1 cellular context compared by ENCODE assay signal in the genomic region with DNA sequence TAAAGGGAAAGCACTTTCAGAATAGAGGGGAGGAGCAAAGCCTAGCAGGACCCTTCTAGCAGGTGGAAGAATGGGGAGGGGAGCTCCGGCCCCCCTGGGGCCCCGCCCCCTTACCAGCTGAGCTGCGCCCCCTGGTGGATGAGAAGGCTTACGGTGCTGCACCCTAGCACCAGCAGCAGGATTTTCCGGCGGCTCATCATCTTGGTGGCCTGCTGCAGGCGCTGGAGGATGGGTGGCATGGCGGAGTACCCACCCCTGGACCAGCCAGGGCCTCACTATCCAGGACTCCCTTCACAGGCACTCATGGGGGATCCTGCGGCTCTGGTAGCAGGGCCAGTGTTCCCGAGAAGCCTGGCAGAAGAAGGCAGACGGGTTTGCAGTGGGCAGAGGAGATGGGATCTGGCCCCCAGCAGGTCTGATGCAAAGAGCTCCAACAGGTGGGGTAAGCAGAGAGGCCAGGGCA.
TF ChIP-seq lines count a peak whose summit lies in the region.

No MANE protein-coding gene starts in this region.

TF ChIP-seq in K562, 482 proteins besides CTCF, POLR2A, EP300 and RAD21 (continued from another document and continues in another):
- TF ChIP-seq, protein P1, sequence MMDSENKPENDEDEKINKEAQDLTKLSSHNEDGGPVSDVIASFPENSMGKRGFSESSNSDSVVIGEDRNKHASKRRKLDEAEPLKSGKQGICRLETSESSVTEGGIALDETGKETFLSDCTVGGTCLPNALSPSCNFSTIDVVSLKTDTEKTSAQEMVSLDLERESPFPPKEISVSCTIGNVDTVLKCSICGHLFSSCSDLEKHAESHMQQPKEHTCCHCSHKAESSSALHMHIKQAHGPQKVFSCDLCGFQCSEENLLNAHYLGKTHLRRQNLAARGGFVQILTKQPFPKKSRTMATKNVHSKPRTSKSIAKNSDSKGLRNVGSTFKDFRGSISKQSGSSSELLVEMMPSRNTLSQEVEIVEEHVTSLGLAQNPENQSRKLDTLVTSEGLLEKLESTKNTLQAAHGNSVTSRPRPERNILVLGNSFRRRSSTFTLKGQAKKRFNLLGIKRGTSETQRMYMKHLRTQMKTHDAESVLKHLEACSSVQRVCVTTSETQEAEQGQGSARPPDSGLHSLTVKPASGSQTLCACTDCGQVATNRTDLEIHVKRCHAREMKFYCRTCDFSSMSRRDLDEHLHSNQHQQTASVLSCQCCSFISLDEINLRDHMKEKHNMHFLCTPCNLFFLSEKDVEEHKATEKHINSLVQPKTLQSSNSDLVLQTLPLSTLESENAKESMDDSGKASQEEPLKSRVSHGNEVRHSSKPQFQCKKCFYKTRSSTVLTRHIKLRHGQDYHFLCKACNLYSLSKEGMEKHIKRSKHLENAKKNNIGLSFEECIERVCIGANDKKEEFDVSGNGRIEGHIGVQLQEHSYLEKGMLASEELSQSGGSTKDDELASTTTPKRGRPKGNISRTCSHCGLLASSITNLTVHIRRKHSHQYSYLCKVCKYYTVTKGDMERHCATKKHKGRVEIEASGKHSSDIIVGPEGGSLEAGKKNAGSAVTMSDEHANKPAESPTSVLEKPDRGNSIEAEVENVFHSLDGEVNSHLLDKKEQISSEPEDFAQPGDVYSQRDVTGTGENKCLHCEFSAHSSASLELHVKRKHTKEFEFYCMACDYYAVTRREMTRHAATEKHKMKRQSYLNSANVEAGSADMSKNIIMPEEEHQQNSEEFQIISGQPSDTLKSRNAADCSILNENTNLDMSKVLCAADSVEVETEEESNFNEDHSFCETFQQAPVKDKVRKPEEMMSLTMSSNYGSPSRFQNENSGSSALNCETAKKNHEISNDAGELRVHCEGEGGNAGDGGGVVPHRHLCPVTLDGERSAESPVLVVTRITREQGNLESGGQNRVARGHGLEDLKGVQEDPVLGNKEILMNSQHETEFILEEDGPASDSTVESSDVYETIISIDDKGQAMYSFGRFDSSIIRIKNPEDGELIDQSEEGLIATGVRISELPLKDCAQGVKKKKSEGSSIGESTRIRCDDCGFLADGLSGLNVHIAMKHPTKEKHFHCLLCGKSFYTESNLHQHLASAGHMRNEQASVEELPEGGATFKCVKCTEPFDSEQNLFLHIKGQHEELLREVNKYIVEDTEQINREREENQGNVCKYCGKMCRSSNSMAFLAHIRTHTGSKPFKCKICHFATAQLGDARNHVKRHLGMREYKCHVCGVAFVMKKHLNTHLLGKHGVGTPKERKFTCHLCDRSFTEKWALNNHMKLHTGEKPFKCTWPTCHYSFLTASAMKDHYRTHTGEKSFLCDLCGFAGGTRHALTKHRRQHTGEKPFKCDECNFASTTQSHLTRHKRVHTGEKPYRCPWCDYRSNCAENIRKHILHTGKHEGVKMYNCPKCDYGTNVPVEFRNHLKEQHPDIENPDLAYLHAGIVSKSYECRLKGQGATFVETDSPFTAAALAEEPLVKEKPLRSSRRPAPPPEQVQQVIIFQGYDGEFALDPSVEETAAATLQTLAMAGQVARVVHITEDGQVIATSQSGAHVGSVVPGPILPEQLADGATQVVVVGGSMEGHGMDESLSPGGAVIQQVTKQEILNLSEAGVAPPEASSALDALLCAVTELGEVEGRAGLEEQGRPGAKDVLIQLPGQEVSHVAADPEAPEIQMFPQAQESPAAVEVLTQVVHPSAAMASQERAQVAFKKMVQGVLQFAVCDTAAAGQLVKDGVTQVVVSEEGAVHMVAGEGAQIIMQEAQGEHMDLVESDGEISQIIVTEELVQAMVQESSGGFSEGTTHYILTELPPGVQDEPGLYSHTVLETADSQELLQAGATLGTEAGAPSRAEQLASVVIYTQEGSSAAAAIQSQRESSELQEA (IDR thresholded peaks at IDR 0.05; ENCODE audit: low read depth) = no peak
- TF ChIP-seq SMAD2 (IDR thresholded peaks at IDR 0.05; ENCODE audit: low read depth, low read length) (no peak), NFIC (IDR thresholded peaks at IDR 0.05) (no peak), OTX1 (CRISPR knock-in tag; IDR thresholded peaks at IDR 0.05) (no peak), SETDB1 (IDR thresholded peaks at IDR 0.05; ENCODE audit: low read length) (no peak), YY1 (IDR thresholded peaks at IDR 0.05; ENCODE audit: borderline replicate concordance in 1 of 3, control insufficient read depth in 1 of 3, extremely low read depth in 1 of 3, insufficient read depth in 3 of 3, insufficient read length in 1 of 3, insufficient replicate concordance in 2 of 3, low read depth in 1 of 3, low read length in 2 of 3) (peak in 1 of 3 experiments; percentile 32), POLR2G (IDR thresholded peaks at IDR 0.05; ENCODE audit: low read depth, low read length) (no peak), NCOA1 (IDR thresholded peaks at IDR 0.05; ENCODE audit: low read depth) (no peak), RBBP5 (IDR thresholded peaks at IDR 0.05; ENCODE audit: borderline replicate concordance, insufficient read depth, low read length, poor library complexity, severe bottlenecking) (peak; percentile 40), TARDBP (IDR thresholded peaks at IDR 0.05) (no peak), JUNB (CRISPR knock-in tag; conservative IDR thresholded peaks at IDR 0.05) (no peak), POLR2AphosphoS5 (IDR thresholded peaks at IDR 0.05; ENCODE audit: control insufficient read depth, insufficient read depth, low read depth, low read length) (no peak), ZNF436 (CRISPR knock-in tag; IDR thresholded peaks at IDR 0.05) (no peak)
- TF ChIP-seq, protein P2, sequence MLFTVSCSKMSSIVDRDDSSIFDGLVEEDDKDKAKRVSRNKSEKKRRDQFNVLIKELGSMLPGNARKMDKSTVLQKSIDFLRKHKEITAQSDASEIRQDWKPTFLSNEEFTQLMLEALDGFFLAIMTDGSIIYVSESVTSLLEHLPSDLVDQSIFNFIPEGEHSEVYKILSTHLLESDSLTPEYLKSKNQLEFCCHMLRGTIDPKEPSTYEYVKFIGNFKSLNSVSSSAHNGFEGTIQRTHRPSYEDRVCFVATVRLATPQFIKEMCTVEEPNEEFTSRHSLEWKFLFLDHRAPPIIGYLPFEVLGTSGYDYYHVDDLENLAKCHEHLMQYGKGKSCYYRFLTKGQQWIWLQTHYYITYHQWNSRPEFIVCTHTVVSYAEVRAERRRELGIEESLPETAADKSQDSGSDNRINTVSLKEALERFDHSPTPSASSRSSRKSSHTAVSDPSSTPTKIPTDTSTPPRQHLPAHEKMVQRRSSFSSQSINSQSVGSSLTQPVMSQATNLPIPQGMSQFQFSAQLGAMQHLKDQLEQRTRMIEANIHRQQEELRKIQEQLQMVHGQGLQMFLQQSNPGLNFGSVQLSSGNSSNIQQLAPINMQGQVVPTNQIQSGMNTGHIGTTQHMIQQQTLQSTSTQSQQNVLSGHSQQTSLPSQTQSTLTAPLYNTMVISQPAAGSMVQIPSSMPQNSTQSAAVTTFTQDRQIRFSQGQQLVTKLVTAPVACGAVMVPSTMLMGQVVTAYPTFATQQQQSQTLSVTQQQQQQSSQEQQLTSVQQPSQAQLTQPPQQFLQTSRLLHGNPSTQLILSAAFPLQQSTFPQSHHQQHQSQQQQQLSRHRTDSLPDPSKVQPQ (CRISPR knock-in tag; IDR thresholded peaks at IDR 0.05; ENCODE audit: borderline replicate concordance) = no peak
- TF ChIP-seq, protein P3, sequence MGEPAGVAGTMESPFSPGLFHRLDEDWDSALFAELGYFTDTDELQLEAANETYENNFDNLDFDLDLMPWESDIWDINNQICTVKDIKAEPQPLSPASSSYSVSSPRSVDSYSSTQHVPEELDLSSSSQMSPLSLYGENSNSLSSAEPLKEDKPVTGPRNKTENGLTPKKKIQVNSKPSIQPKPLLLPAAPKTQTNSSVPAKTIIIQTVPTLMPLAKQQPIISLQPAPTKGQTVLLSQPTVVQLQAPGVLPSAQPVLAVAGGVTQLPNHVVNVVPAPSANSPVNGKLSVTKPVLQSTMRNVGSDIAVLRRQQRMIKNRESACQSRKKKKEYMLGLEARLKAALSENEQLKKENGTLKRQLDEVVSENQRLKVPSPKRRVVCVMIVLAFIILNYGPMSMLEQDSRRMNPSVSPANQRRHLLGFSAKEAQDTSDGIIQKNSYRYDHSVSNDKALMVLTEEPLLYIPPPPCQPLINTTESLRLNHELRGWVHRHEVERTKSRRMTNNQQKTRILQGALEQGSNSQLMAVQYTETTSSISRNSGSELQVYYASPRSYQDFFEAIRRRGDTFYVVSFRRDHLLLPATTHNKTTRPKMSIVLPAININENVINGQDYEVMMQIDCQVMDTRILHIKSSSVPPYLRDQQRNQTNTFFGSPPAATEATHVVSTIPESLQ (CRISPR knock-in tag; IDR thresholded peaks at IDR 0.05) = no peak
- TF ChIP-seq, protein P4, sequence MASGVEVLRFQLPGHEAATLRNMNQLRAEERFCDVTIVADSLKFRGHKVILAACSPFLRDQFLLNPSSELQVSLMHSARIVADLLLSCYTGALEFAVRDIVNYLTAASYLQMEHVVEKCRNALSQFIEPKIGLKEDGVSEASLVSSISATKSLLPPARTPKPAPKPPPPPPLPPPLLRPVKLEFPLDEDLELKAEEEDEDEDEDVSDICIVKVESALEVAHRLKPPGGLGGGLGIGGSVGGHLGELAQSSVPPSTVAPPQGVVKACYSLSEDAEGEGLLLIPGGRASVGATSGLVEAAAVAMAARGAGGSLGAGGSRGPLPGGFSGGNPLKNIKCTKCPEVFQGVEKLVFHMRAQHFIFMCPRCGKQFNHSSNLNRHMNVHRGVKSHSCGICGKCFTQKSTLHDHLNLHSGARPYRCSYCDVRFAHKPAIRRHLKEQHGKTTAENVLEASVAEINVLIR (CRISPR knock-in tag; IDR thresholded peaks at IDR 0.05) = no peak
- TF ChIP-seq, protein P5, sequence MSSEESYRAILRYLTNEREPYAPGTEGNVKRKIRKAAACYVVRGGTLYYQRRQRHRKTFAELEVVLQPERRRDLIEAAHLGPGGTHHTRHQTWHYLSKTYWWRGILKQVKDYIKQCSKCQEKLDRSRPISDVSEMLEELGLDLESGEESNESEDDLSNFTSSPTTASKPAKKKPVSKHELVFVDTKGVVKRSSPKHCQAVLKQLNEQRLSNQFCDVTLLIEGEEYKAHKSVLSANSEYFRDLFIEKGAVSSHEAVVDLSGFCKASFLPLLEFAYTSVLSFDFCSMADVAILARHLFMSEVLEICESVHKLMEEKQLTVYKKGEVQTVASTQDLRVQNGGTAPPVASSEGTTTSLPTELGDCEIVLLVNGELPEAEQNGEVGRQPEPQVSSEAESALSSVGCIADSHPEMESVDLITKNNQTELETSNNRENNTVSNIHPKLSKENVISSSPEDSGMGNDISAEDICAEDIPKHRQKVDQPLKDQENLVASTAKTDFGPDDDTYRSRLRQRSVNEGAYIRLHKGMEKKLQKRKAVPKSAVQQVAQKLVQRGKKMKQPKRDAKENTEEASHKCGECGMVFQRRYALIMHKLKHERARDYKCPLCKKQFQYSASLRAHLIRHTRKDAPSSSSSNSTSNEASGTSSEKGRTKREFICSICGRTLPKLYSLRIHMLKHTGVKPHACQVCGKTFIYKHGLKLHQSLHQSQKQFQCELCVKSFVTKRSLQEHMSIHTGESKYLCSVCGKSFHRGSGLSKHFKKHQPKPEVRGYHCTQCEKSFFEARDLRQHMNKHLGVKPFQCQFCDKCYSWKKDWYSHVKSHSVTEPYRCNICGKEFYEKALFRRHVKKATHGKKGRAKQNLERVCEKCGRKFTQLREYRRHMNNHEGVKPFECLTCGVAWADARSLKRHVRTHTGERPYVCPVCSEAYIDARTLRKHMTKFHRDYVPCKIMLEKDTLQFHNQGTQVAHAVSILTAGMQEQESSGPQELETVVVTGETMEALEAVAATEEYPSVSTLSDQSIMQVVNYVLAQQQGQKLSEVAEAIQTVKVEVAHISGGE (CRISPR knock-in tag; IDR thresholded peaks at IDR 0.05) = no peak
- TF ChIP-seq, protein P6, sequence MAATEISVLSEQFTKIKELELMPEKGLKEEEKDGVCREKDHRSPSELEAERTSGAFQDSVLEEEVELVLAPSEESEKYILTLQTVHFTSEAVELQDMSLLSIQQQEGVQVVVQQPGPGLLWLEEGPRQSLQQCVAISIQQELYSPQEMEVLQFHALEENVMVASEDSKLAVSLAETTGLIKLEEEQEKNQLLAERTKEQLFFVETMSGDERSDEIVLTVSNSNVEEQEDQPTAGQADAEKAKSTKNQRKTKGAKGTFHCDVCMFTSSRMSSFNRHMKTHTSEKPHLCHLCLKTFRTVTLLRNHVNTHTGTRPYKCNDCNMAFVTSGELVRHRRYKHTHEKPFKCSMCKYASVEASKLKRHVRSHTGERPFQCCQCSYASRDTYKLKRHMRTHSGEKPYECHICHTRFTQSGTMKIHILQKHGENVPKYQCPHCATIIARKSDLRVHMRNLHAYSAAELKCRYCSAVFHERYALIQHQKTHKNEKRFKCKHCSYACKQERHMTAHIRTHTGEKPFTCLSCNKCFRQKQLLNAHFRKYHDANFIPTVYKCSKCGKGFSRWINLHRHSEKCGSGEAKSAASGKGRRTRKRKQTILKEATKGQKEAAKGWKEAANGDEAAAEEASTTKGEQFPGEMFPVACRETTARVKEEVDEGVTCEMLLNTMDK (IDR thresholded peaks at IDR 0.05; ENCODE audit: borderline replicate concordance, insufficient read depth, low read depth, low read length, poor library complexity, severe bottlenecking) = peak; percentile 88
- TF ChIP-seq, protein P7, sequence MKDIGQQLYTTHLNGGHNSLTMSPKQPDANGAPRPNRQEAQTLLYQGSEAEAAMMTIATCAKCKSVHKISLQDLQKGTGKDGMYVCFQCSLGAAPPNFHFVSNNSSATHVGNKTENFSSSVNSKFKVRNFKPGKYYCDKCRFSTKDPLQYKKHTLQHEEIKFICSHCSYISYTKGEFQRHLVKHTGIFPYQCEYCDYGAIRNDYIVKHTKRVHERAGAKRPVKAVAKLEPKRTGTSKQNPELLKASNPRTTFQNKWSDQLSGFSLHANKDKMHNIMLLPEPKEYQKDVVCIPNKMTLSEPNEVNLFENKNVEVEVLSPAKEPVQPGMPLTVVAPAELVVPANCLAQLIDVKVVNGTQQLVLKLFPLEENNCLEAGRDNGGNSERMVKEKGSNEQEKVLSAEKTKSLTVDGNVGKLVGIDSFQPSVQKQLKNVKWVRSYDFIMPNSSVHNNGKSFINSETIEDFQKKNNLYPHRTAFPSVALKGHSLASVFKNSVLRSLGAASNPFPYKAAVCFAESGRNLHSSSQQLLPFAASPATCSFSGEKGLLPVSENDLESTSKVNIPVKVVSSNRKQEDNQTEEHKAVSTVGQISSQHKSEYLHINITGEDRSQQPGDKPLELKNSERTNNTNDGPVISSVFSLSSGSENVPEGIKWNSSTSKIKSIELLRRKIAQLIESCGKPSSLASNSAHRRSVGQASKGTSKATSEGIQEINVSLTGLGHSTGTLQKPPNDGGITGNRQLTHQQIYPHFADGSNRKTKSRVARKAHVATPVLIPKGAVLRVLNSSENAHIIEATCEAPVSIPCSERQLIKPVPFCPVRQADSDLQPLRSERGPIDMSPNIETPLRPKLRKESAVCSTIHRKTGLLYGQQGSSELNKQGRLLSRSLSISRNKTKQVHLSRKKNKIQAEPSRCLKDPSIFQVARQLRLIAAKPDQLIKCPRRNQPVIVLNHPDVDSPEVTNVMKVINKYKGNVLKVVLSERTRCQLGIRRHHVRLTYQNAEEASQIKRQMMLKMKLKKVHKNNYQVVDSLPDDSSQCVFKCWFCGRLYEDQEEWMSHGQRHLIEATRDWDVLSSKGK (CRISPR knock-in tag; IDR thresholded peaks at IDR 0.05) = no peak
